In the genomic region with DNA sequence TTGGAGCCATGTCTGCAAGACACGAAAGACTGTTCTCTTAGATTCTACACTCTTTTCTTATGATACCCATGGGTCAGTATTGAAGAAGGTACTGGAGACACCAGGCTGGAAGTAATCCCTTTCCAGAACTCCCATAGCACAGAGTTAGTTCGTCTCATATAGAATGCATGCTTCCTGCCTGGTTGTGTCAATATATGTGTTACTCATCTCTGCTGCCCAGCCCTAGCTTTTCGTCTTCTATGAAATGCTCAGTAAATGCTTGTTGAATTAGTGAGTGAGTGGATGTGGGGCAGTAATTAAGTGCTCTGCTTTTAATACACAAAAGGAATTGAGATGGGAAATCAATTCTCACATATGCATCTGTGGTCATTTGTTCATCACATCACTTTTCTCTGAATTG, we compare ENCODE assay signal across 1 cellular context.
TF ChIP-seq lines count a peak whose summit lies in the region.

No MANE protein-coding gene starts in this region.

TF ChIP-seq in SK-N-SH, 30 proteins besides CTCF, POLR2A, EP300 and RAD21 (continued from another document):
- TF ChIP-seq, protein P1, sequence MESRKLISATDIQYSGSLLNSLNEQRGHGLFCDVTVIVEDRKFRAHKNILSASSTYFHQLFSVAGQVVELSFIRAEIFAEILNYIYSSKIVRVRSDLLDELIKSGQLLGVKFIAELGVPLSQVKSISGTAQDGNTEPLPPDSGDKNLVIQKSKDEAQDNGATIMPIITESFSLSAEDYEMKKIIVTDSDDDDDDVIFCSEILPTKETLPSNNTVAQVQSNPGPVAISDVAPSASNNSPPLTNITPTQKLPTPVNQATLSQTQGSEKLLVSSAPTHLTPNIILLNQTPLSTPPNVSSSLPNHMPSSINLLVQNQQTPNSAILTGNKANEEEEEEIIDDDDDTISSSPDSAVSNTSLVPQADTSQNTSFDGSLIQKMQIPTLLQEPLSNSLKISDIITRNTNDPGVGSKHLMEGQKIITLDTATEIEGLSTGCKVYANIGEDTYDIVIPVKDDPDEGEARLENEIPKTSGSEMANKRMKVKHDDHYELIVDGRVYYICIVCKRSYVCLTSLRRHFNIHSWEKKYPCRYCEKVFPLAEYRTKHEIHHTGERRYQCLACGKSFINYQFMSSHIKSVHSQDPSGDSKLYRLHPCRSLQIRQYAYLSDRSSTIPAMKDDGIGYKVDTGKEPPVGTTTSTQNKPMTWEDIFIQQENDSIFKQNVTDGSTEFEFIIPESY (IDR thresholded peaks at IDR 0.05; ENCODE audit: borderline replicate concordance, low read depth), result no peak
